In the genomic region with DNA sequence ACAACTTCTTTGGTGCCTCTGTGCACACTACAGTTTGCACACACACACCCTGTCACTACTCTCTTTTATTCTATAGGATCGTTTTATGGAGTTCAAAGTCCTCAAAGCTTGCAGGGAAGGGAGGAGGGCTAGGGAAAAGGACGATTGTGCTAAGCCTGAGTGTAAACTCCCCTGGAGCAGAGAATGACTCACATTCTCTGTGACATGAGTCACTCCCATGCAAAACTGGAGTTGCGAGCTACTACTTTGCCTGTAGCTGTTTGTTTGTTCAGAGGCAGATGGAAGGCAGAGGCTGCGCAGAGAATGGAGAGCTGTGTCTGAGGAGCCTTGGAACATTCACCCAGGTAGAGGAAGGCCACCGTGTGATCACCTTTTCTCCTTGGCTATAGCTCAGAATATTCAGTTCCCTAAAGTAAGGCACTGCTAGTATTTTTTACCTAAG, we compare ENCODE assay signal across 8 cellular contexts.
DNase-seq lines count a peak whose midpoint lies in the region; ATAC-seq, FAIRE-seq and TF ChIP-seq lines count a peak whose summit lies in the region.

No MANE protein-coding gene starts in this region.

- H3K27ac ChIP-seq in lower lobe of right lung: peak overlapping the region; percentile 39
- H3K27ac ChIP-seq in vagina: peak overlapping the region; percentile 44

- H3K36me3 ChIP-seq in lower lobe of right lung: no peaks in the 10 kb centered on the region
- no peaks in the 10 kb centered on the region for H3K36me3 ChIP-seq in vagina

- intact Hi-C loops in lower lobe of right lung (cut with DNase I) (no loop called here), vagina (cut with DNase I) (no loop called here)

- in situ Hi-C loops in Caki2 (cut with HindIII; ENCODE audit: low pct_unique_long_range_greater_than_20kb, low sequenced_read_pairs): no loop called here

- H3K27me3 ChIP-seq in lower lobe of right lung (ENCODE audit: low read depth) (no peaks in the 10 kb centered on the region), vagina (no peaks in the 10 kb centered on the region)

- FAIRE-seq in colon (lab: Jason Lieb, UNC): peak; percentile 90

- H3K9me3 ChIP-seq in lower lobe of right lung (no peaks in the 10 kb centered on the region), vagina (no peaks in the 10 kb centered on the region)

- TF ChIP-seq CTCF in lower lobe of right lung (IDR thresholded peaks at IDR 0.05) (no peak), vagina (IDR thresholded peaks at IDR 0.05) (no peak)

- ATAC-seq in GM19324 (IDR thresholded peaks at IDR 0.05; ENCODE audit: low FRiP score, unreplicated experiment) (peak; percentile 85), HG03159 (IDR thresholded peaks at IDR 0.05; ENCODE audit: unreplicated experiment) (peak; percentile 87), lower lobe of right lung (peak; percentile 91 to 97)

- no peak for TF ChIP-seq POLR2A in vagina (IDR thresholded peaks at IDR 0.05)

- H3K4me3 ChIP-seq in lower lobe of right lung: peak overlapping the region; percentile 31
- no peak overlapping the region for H3K4me3 ChIP-seq in vagina

- DNase-seq in Caki2 (ENCODE audit: low read depth) (peak; percentile 72), NCI-H69 (lab: John Stamatoyannopoulos, UW) (peak; percentile 95), lower lobe of right lung (no peak), vagina (ENCODE audit: extremely low spot score in 2 of 2) (no peak), SKM-1 treated with dmso at 0.1 percent for 144 hours (lab: John Stamatoyannopoulos, UW; ENCODE audit: unreplicated experiment) (no peak)

- peaks cover 19% of the 10 kb centered on the region for H3K4me1 ChIP-seq in lower lobe of right lung
- peaks cover 26% of the 10 kb centered on the region for H3K4me1 ChIP-seq in vagina

Comparison
In these comparisons a context has a peak if more than half of its experiments do, and no peak if none do; other contexts are left out.
1. DNase-seq: peak in Caki2 (single experiment) and NCI-H69 (single experiment); none in lower lobe of right lung (single experiment), vagina (0 of 2) and SKM-1 treated with dmso at 0.1 percent for 144 hours (single experiment).
2. Peak in every context shown above with its lines, with median percentiles within 50 percentile points of each other: ATAC-seq.